18 cellular contexts compared by ENCODE assay signal in genomic region chr9:85700330-85700729, GRCh38.
"Had no signal": no experiment of that assay in that cellular context is flagged by ENCODE, and none has a peak within 500 bp of the region (broad histone marks: within the 10 kb centered on the region; RNA-seq: fewer than 3 reads in every experiment).

No MANE protein-coding gene starts in this region.

- H3K27me3 Mint-ChIP-seq: activated CD8-positive, alpha-beta memory T cell treated with anti-CD3 and anti-CD28 coated beads, Interleukin-2, amount 10 ng/mL, durations not matched to agents 7 days and 5 days; activated T-cell treated with anti-CD3 and anti-CD28 coated beads, Interleukin-2, amount 50 U/mL, for 24 hours had no signal

- H3K36me3 Mint-ChIP-seq: stimulated activated effector memory CD8-positive, alpha-beta T cell treated with anti-CD3 and anti-CD28 coated beads, Interleukin-12 subunit alpha, Interleukin-12 subunit beta, amount 100 ng/mL, for 72 hours had no signal

- H3K9me3 ChIP-seq: colonic mucosa, heart right ventricle, left ventricle myocardium inferior, tibial nerve, vagina had no signal

- H3K27me3 ChIP-seq: colonic mucosa, foreskin keratinocyte, heart right ventricle, tibial nerve, vagina had no signal

- H3K4me1 ChIP-seq: colonic mucosa, foreskin keratinocyte, vagina had no signal

- H3K27ac Mint-ChIP-seq: activated CD8-positive, alpha-beta memory T cell treated with anti-CD3 and anti-CD28 coated beads, Interleukin-2, amount 10 ng/mL, durations not matched to agents 7 days and 5 days; activated T-cell treated with anti-CD3 and anti-CD28 coated beads, Interleukin-2, amount 50 U/mL, for 24 hours; stimulated activated effector memory CD8-positive, alpha-beta T cell treated with anti-CD3 and anti-CD28 coated beads, Interleukin-12 subunit alpha, Interleukin-12 subunit beta, amount 100 ng/mL, for 72 hours; T-helper 2 cell treated with Interferon-gamma antibody and Interleukin-4, amounts not matched to agents 5 μg/mL and 100 μg/mL, for 36 hours had no signal

- H3K4me3 Mint-ChIP-seq: activated CD8-positive, alpha-beta memory T cell treated with anti-CD3 and anti-CD28 coated beads, Interleukin-2, amount 10 ng/mL, durations not matched to agents 7 days and 5 days; activated T-cell treated with anti-CD3 and anti-CD28 coated beads, Interleukin-2, amount 50 U/mL, for 24 hours; stimulated activated effector memory CD8-positive, alpha-beta T cell treated with anti-CD3 and anti-CD28 coated beads, Interleukin-12 subunit alpha, Interleukin-12 subunit beta, amount 100 ng/mL, for 72 hours; T-helper 2 cell treated with Interferon-gamma antibody and Interleukin-4, amounts not matched to agents 5 μg/mL and 100 μg/mL, for 36 hours had no signal

- H3K27ac ChIP-seq: colonic mucosa, foreskin keratinocyte, heart right ventricle, left ventricle myocardium inferior, skin epidermis, tibial nerve, vagina had no signal

- H3K36me3 ChIP-seq: colonic mucosa, heart right ventricle, left ventricle myocardium inferior, tibial nerve, vagina had no signal

- ATAC-seq: activated CD8-positive, alpha-beta memory T cell treated with anti-CD3 and anti-CD28 coated beads, Interleukin-2, amount 10 ng/mL, durations not matched to agents 7 days and 5 days; foreskin keratinocyte; heart right ventricle; stimulated activated effector memory CD8-positive, alpha-beta T cell treated with anti-CD3 and anti-CD28 coated beads, Interleukin-12 subunit alpha, Interleukin-12 subunit beta, amount 100 ng/mL, for 72 hours had no signal

- H3K4me3 ChIP-seq: colonic mucosa, heart right ventricle, left ventricle myocardium inferior, skin epidermis, tibial nerve, vagina had no signal

- DNase-seq: activated CD4-positive, alpha-beta T cell treated with anti-CD3 and anti-CD28 coated beads, Interleukin-2, amount 50 U/mL, for 48 hours; activated CD4-positive, CD25-positive, alpha-beta regulatory T cell treated with anti-CD3 and anti-CD28 coated beads, Interleukin-2, amount 50 U/mL, for 72 hours; activated CD8-positive, alpha-beta memory T cell treated with anti-CD3 and anti-CD28 coated beads, Interleukin-2, amount 10 ng/mL, durations not matched to agents 7 days and 5 days; activated effector memory CD4-positive, alpha-beta T cell treated with anti-CD3 and anti-CD28 coated beads, Interleukin-2, amount 50 U/mL, for 16 hours; activated T-cell treated with anti-CD3 and anti-CD28 coated beads, Interleukin-2, amount 50 U/mL, for 24 hours; colonic mucosa; foreskin keratinocyte; heart right ventricle; kidney; left ventricle myocardium inferior; mesenchymal stem cell had no signal

- H3K9me3 Mint-ChIP-seq: activated T-cell treated with anti-CD3 and anti-CD28 coated beads, Interleukin-2, amount 50 U/mL, for 24 hours; stimulated activated effector memory CD8-positive, alpha-beta T cell treated with anti-CD3 and anti-CD28 coated beads, Interleukin-12 subunit alpha, Interleukin-12 subunit beta, amount 100 ng/mL, for 72 hours; T-helper 2 cell treated with Interferon-gamma antibody and Interleukin-4, amounts not matched to agents 5 μg/mL and 100 μg/mL, for 36 hours had no signal

- FAIRE-seq: astrocyte, endothelial cell of umbilical vein had no signal
